8 cellular contexts compared by ENCODE assay signal in genomic region chr3:87088984-87089841, GRCh38.
DNase-seq lines count a peak whose midpoint lies in the region; ATAC-seq and TF ChIP-seq lines count a peak whose summit lies in the region.

No MANE protein-coding gene starts in this region.

- no peak overlapping the region for H3K9ac ChIP-seq in parathyroid adenoma

- H3K4me1 Mint-ChIP-seq in activated CD8-positive, alpha-beta T cell treated with anti-CD3 and anti-CD28 coated beads for 36 hours (ENCODE audit: low read depth) = peaks cover 8% of the 10 kb centered on the region

- H3K9me3 ChIP-seq in parathyroid adenoma (ENCODE audit: control insufficient read depth, low read length) = no peaks in the 10 kb centered on the region

- in situ Hi-C loops in G401 (cut with HindIII; ENCODE audit: low sequenced_read_pairs) = no loop called here

- H3K27ac ChIP-seq in parathyroid adenoma = no peak overlapping the region

- H3K79me2 ChIP-seq in parathyroid adenoma = no peaks in the 10 kb centered on the region

- CTCF ChIA-PET in activated CD8-positive, alpha-beta T cell treated with anti-CD3 and anti-CD28 coated beads for 36 hours (lab: Charles Lee) = no interaction called here

- peak overlapping the region; percentile 88 for H3K4me2 ChIP-seq in parathyroid adenoma (ENCODE audit: low read length)

- no peaks in the 10 kb centered on the region for H3K36me3 Mint-ChIP-seq in activated CD8-positive, alpha-beta T cell treated with anti-CD3 and anti-CD28 coated beads for 36 hours (ENCODE audit: low read depth)

- POLR2A ChIA-PET in activated CD8-positive, alpha-beta T cell treated with anti-CD3 and anti-CD28 coated beads for 36 hours (lab: Charles Lee) = no interaction called here

- no peaks in the 10 kb centered on the region for H3K4me1 ChIP-seq in parathyroid adenoma

- H3K27me3 Mint-ChIP-seq in activated CD8-positive, alpha-beta T cell treated with anti-CD3 and anti-CD28 coated beads for 36 hours = peaks cover 6% of the 10 kb centered on the region

- no peak for TF ChIP-seq CTCF in activated CD8-positive, alpha-beta T cell treated with anti-CD3 and anti-CD28 coated beads for 36 hours (IDR thresholded peaks at IDR 0.05)
- no peak for TF ChIP-seq CTCF in parathyroid adenoma (IDR thresholded peaks at IDR 0.05)

- intact Hi-C loops in activated CD8-positive, alpha-beta T cell treated with anti-CD3 and anti-CD28 coated beads for 36 hours (cut with micrococcal nuclease) = no loop called here

- DNase-seq in G401 (ENCODE audit: low spot score) (peak; percentile 62), HS-5 (ENCODE audit: low read depth) (peak; percentile 63), foreskin melanocyte (peak; percentile 67), activated gamma-delta T cell (lab: John Stamatoyannopoulos, UW) (no peak)
- peak; percentile 4 for DNase-seq in activated CD8-positive, alpha-beta T cell treated with anti-CD3 and anti-CD28 coated beads for 36 hours

- H3K4me3 ChIP-seq in parathyroid adenoma (ENCODE audit: low read depth, low read length) = peak overlapping the region; percentile 59

- no peaks in the 10 kb centered on the region for H3K9me3 Mint-ChIP-seq in activated CD8-positive, alpha-beta T cell treated with anti-CD3 and anti-CD28 coated beads for 36 hours

- peak overlapping the region; percentile 57 for H3K4me3 Mint-ChIP-seq in activated CD8-positive, alpha-beta T cell treated with anti-CD3 and anti-CD28 coated beads for 36 hours

- H3K27me3 ChIP-seq in parathyroid adenoma (ENCODE audit: control insufficient read depth, insufficient read depth, low read length) = no peaks in the 10 kb centered on the region

- H3K36me3 ChIP-seq in parathyroid adenoma (ENCODE audit: control insufficient read depth, insufficient read depth, low read length) = no peaks in the 10 kb centered on the region

- ATAC-seq in GM21423 (IDR thresholded peaks at IDR 0.05; ENCODE audit: unreplicated experiment) = peak; percentile 65
- peak; percentile 17 for ATAC-seq in activated CD8-positive, alpha-beta T cell treated with anti-CD3 and anti-CD28 coated beads for 36 hours
- ATAC-seq in HG03280 (IDR thresholded peaks at IDR 0.05; ENCODE audit: unreplicated experiment) = no peak

- H2AFZ ChIP-seq in parathyroid adenoma = peak overlapping the region; percentile 56

- no peak overlapping the region for H3K27ac Mint-ChIP-seq in activated CD8-positive, alpha-beta T cell treated with anti-CD3 and anti-CD28 coated beads for 36 hours
